In the genomic region with DNA sequence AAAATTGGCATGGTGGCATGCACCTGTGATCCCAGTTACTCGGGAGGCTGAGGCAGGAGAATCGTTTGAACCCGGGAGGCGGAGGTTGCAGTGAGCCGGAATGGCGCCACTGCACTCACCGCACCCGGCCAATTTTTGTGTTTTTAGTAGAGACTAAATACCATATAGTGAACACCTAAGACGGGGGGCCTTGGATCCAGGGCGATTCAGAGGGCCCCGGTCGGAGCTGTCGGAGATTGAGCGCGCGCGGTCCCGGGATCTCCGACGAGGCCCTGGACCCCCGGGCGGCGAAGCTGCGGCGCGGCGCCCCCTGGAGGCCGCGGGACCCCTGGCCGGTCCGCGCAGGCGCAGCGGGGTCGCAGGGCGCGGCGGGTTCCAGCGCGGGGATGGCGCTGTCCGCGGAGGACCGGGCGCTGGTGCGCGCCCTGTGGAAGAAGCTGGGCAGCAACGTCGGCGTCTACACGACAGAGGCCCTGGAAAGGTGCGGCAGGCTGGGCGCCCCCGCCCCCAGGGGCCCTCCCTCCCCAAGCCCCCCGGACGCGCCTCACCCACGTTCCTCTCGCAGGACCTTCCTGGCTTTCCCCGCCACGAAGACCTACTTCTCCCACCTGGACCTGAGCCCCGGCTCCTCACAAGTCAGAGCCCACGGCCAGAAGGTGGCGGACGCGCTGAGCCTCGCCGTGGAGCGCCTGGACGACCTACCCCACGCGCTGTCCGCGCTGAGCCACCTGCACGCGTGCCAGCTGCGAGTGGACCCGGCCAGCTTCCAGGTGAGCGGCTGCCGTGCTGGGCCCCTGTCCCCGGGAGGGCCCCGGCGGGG, we compare ENCODE assay signal across 8 cellular contexts. TPM values are rescaled to one million over a fixed set of nuclear protein-coding genes. Genes with fewer than 3 reads are reported as not detected.
DNase-seq lines count a peak whose midpoint lies in the region; ATAC-seq, FAIRE-seq and TF ChIP-seq lines count a peak whose summit lies in the region.

A gene (plus strand): TSS at position 359 of the 820 bp plus-strand sequence. CDS start 28 bp downstream, at position 387.

- no peak within 1 kb of the TSS for H3K27ac ChIP-seq in RWPE1

- peak; percentile 38 for ATAC-seq in stimulated activated naive CD8-positive, alpha-beta T cell treated with anti-CD3 and anti-CD28 coated beads, Interleukin-15, amount 100 ng/mL, for 72 hours
- ATAC-seq in GM18867 (IDR thresholded peaks at IDR 0.05; ENCODE audit: unreplicated experiment) (no peak), GM21390 (IDR thresholded peaks at IDR 0.05; ENCODE audit: unreplicated experiment) (no peak)

- H3K27me3 ChIP-seq in bronchial epithelial cell (ENCODE audit: control insufficient read depth, insufficient read depth, low read length), result peaks cover 15% of the 10 kb centered on the region

- peak; percentile 58 for DNase-seq in NCI-H146 (lab: John Stamatoyannopoulos, UW)
- no peak for DNase-seq in NCI-H146 treated with DMSO at 0.1 percent for 48 hours (lab: John Stamatoyannopoulos, UW; ENCODE audit: unreplicated experiment)
- DNase-seq in RWPE1 (ENCODE audit: low spot score), result no peak
- no peak for DNase-seq in bronchial epithelial cell (ENCODE audit: low read depth)
- peak; percentile 75 for DNase-seq in left kidney (ENCODE audit: low read depth, low spot score)
- peak; percentile 49 to 68 for DNase-seq in stimulated activated naive CD8-positive, alpha-beta T cell treated with anti-CD3 and anti-CD28 coated beads, Interleukin-15, amount 100 ng/mL, for 72 hours

- H3K4me1 Mint-ChIP-seq in stimulated activated naive CD8-positive, alpha-beta T cell treated with anti-CD3 and anti-CD28 coated beads, Interleukin-15, amount 100 ng/mL, for 72 hours, result peaks cover 15% of the 10 kb centered on the region

- CTCF ChIA-PET in RWPE1 (lab: Yijun Ruan, JAX), result interaction anchor here (0.5 to 1.3 kb wide), 7 partner anchors 10 to 73 kb away, joined by 3 to 8 read pairs (median 3); no protein-coding TSS in a partner anchor

- H3K27ac Mint-ChIP-seq in stimulated activated naive CD8-positive, alpha-beta T cell treated with anti-CD3 and anti-CD28 coated beads, Interleukin-15, amount 100 ng/mL, for 72 hours, result no peak within 1 kb of the TSS

- POLR2A ChIA-PET in RWPE1 (lab: Yijun Ruan, JAX; ENCODE audit: low non-redundant PET), result no interaction called here

- FAIRE-seq in bronchial epithelial cell (lab: Jason Lieb, UNC), result no peak

- H3K9me3 Mint-ChIP-seq in stimulated activated naive CD8-positive, alpha-beta T cell treated with anti-CD3 and anti-CD28 coated beads, Interleukin-15, amount 100 ng/mL, for 72 hours, result no peaks in the 10 kb centered on the region

- H3K27me3 Mint-ChIP-seq in stimulated activated naive CD8-positive, alpha-beta T cell treated with anti-CD3 and anti-CD28 coated beads, Interleukin-15, amount 100 ng/mL, for 72 hours, result peaks cover 26% of the 10 kb centered on the region

- peaks cover 2% of the 10 kb centered on the region for H3K36me3 ChIP-seq in bronchial epithelial cell (ENCODE audit: control insufficient read depth, insufficient read depth, low read length)

- TF ChIP-seq CTCF in RWPE1 (conservative IDR thresholded peaks at IDR 0.05; ENCODE audit: low read depth), result peak; percentile 28; the same call in 1 of the 2 replicates
- TF ChIP-seq CTCF in bronchial epithelial cell (IDR thresholded peaks at IDR 0.05; ENCODE audit: insufficient read depth, low read length, severe bottlenecking), result peak; percentile 26

- peak within 1 kb of the TSS; percentile 26 for H3K4me3 ChIP-seq in bronchial epithelial cell (ENCODE audit: low read depth, low read length)

- H3K4me3 Mint-ChIP-seq in stimulated activated naive CD8-positive, alpha-beta T cell treated with anti-CD3 and anti-CD28 coated beads, Interleukin-15, amount 100 ng/mL, for 72 hours, result peak within 1 kb of the TSS; percentile 67 to 69

RNA-seq across cellular contexts. Expression of the gene that starts here (rescaled TPM):
- total RNA-seq in bronchial epithelial cell, result not detected in 2 replicates

Comparison
In these comparisons a context has a peak if more than half of its experiments do, and no peak if none do; other contexts are left out.
1. DNase-seq: peak in NCI-H146 (single experiment), left kidney (single experiment) and stimulated activated naive CD8-positive, alpha-beta T cell treated with anti-CD3 and anti-CD28 coated beads, Interleukin-15, amount 100 ng/mL, for 72 hours (2 of 2); none in NCI-H146 treated with DMSO at 0.1 percent for 48 hours (single experiment), RWPE1 (single experiment) and bronchial epithelial cell (single experiment).